8 cellular contexts compared by ENCODE assay signal in the genomic region with DNA sequence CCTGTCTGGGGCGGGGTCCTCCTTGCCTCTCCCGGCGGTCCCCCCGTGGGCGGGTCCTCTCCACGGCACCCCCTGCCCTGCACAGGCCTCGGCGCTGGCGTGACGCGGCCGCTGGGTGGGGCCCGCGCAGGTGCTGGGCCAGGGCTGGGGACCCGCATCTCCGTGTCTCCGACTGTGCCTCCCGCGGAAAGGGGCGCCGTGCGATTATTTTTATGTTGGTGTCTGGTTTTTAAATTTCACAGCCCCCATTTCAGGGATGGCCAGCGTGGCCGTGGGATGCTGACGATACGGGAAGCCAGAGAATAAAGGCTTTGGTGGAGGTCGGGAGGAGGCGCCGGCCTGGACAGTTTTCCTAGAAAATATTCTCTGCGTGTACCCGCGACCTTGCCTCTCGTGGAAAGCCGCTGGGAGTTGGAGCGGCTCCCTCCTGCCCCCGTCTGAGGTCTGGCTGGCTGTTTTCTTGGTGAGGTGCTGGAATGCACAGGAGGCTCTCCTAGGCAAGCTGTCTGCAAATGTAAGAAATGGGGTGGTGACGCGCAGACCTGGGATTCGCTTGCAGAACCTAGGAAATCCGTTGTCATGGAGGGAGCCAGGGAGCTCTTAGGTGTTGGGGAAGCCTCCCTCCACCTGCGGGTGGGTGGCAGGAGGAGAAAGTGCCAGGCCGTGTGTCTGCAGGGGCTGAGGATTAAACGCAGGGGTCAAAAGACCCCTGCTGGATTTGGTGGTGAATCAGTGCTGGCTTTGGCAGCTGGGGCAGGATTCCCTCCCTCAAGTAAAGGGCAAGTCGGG. TPM values are rescaled to one million over a fixed set of nuclear protein-coding genes. Genes with fewer than 3 reads are reported as not detected.
A peak's percentile ranks its signal among the peaks of the same experiment; 100 is the strongest.
DNase-seq lines count a peak whose midpoint lies in the region; ATAC-seq and TF ChIP-seq lines count a peak whose summit lies in the region.

No MANE protein-coding gene starts in this region.

- no peak for TF ChIP-seq CTCF in cardiac muscle cell (IDR thresholded peaks at IDR 0.05; ENCODE audit: low read depth, low read length)
- TF ChIP-seq CTCF in osteoblast (IDR thresholded peaks at IDR 0.05; ENCODE audit: extremely low read depth, low read depth, low read length): no peak

- H3K4me3 ChIP-seq in BLaER1 treated with 17β-estradiol and CSF1 and Interleukin-3, amounts not matched to agents 10 nM and 100 nM: peak overlapping the region; percentile 37 to 66 (median 53)
- H3K4me3 ChIP-seq in cardiac muscle cell (peak overlapping the region; percentile 39), osteoblast (ENCODE audit: insufficient read depth, low read length) (no peak overlapping the region)

- H3K9ac ChIP-seq in BLaER1 treated with 17β-estradiol and CSF1 and Interleukin-3, amounts not matched to agents 10 nM and 100 nM: peak overlapping the region in 2 of 11 experiments; percentile 2 to 20; a peak in 1 of 22 replicates

- peaks cover 56 to 77% (median 68%) of the 10 kb centered on the region in 11 experiments for H3K27me3 ChIP-seq in BLaER1 treated with 17β-estradiol and CSF1 and Interleukin-3, amounts not matched to agents 10 nM and 100 nM
- H3K27me3 ChIP-seq in cardiac muscle cell: peaks cover 88% of the 10 kb centered on the region
- H3K27me3 ChIP-seq in osteoblast (ENCODE audit: insufficient read depth, low read length): peaks cover 43% of the 10 kb centered on the region

- H3K4me2 ChIP-seq in BLaER1 treated with 17β-estradiol and CSF1 and Interleukin-3, amounts not matched to agents 10 nM and 100 nM: peak overlapping the region; percentile 79 to 87 (median 81)
- no peak overlapping the region for H3K4me2 ChIP-seq in osteoblast (ENCODE audit: insufficient read depth, low read length)

- ATAC-seq in HG02759 (IDR thresholded peaks at IDR 0.05; ENCODE audit: unreplicated experiment): no peak

- no peak overlapping the region for H3K27ac ChIP-seq in BLaER1 treated with 17β-estradiol and CSF1 and Interleukin-3, amounts not matched to agents 10 nM and 100 nM
- H3K27ac ChIP-seq in cardiac muscle cell: no peak overlapping the region
- H3K27ac ChIP-seq in osteoblast (ENCODE audit: low read depth, low read length): no peak overlapping the region

- H3K9me3 ChIP-seq in BLaER1 treated with 17β-estradiol and CSF1 and Interleukin-3, amounts not matched to agents 10 nM and 100 nM (replicated peaks in 1 of 11): no peaks in the 10 kb centered on the region
- no peaks in the 10 kb centered on the region for H3K9me3 ChIP-seq in cardiac muscle cell (ENCODE audit: low read depth)
- H3K9me3 ChIP-seq in osteoblast (ENCODE audit: low read depth, low read length): no peaks in the 10 kb centered on the region

- peaks cover 0 to 45% (median 9%) of the 10 kb centered on the region in 11 experiments; a peak in 12 of 22 replicates for H4K20me1 ChIP-seq in BLaER1 treated with 17β-estradiol and CSF1 and Interleukin-3, amounts not matched to agents 10 nM and 100 nM
- no peaks in the 10 kb centered on the region for H4K20me1 ChIP-seq in osteoblast (ENCODE audit: insufficient read depth, low read length)

- peaks cover 5 to 15% (median 10%) of the 10 kb centered on the region in 10 experiments; a peak in 16 of 20 replicates for H3K4me1 ChIP-seq in BLaER1 treated with 17β-estradiol and CSF1 and Interleukin-3, amounts not matched to agents 10 nM and 100 nM
- H3K4me1 ChIP-seq in cardiac muscle cell (ENCODE audit: low read depth): no peaks in the 10 kb centered on the region
- no peaks in the 10 kb centered on the region for H3K4me1 ChIP-seq in osteoblast (ENCODE audit: insufficient read depth, low read length)

- H3K79me2 ChIP-seq in osteoblast (ENCODE audit: insufficient read depth, low read length): no peaks in the 10 kb centered on the region

- no peaks in the 10 kb centered on the region for H3K36me3 ChIP-seq in BLaER1 treated with 17β-estradiol and CSF1 and Interleukin-3, amounts not matched to agents 10 nM and 100 nM
- H3K36me3 ChIP-seq in cardiac muscle cell: no peaks in the 10 kb centered on the region
- no peaks in the 10 kb centered on the region for H3K36me3 ChIP-seq in osteoblast (ENCODE audit: insufficient read depth, low read length)

- DNase-seq in RPMI8226 (peak; percentile 33), cardiac muscle cell (ENCODE audit: low read depth in 1 of 2, low spot score in 1 of 2) (peak in 1 of 2 donors; percentile 26), osteoblast (ENCODE audit: insufficient read length, low spot score, missing footprints) (peak; percentile 81), T-helper 9 cell (no peak), OCI-M1 (lab: John Stamatoyannopoulos, UW) (no peak), NCI-H1092 (lab: John Stamatoyannopoulos, UW) (no peak)

- no peak overlapping the region for H2AFZ ChIP-seq in osteoblast (ENCODE audit: low read length)

RNA-seq across cellular contexts. Expression of a gene that starts 28.7 kb away (rescaled TPM):
- total RNA-seq in cardiac muscle cell (0.42 and 0.56 TPM in 2 replicates), osteoblast (0.29 and 0.36 TPM in 2 replicates)
- polyA plus RNA-seq in cardiac muscle cell: 0.26 and 0.75 TPM in 2 replicates

RNA-seq across cellular contexts. Expression of a gene that starts 55.4 kb away (rescaled TPM):
- 1,301 and 1,791 TPM in 2 replicates for total RNA-seq in cardiac muscle cell
- polyA plus RNA-seq in cardiac muscle cell: 675 and 686 TPM in 2 replicates
- 53.0 and 112 TPM in 2 replicates for total RNA-seq in osteoblast

Comparison
In these comparisons a context has a peak if more than half of its experiments do, and no peak if none do; other contexts are left out.
1. DNase-seq: peak in RPMI8226 (single experiment) and osteoblast (single experiment); none in T-helper 9 cell (single experiment), OCI-M1 (single experiment) and NCI-H1092 (single experiment).
2. RNA of a gene that starts 55.4 kb away (total RNA-seq): 1,301 to 1,791 TPM in cardiac muscle cell; 53.0 to 112 TPM in osteoblast; every median in the first group is over 10 times any median in the second.